Comparison of ENCODE assay signal across 1 cellular context in genomic region chr2:64632855-64633819, GRCh38.
TF ChIP-seq lines count a peak whose summit lies in the region.

No MANE protein-coding gene starts in this region.

TF ChIP-seq in IMR-90, 13 proteins besides CTCF, POLR2A, EP300 and RAD21:
- TF ChIP-seq CEBPB (IDR thresholded peaks at IDR 0.05; ENCODE audit: low read depth, low read length) (peak; percentile 81), MAFK (IDR thresholded peaks at IDR 0.05; ENCODE audit: low read depth, low read length) (no peak)
